ENCODE assay signal across 1 cellular context in genomic region chr19:17215125-17215971, GRCh38.
TF ChIP-seq lines count a peak whose summit lies in the region.

Gene USE1 (plus strand): TSS chr19:17215357. CDS start chr19:17215406, 49 bp downstream.

TF ChIP-seq in HepG2, 621 proteins besides CTCF, POLR2A, EP300 and RAD21 (continued from another document and continues in another):
- peak; percentile 87 for TF ChIP-seq ZNF687 (CRISPR knock-in tag; IDR thresholded peaks at IDR 0.05)
- TF ChIP-seq TIGD3 (CRISPR knock-in tag; IDR thresholded peaks at IDR 0.05; ENCODE audit: borderline replicate concordance) = no peak
- no peak for TF ChIP-seq PAF1 (CRISPR knock-in tag; IDR thresholded peaks at IDR 0.05)
- no peak for TF ChIP-seq SUZ12 (IDR thresholded peaks at IDR 0.05; ENCODE audit: low read depth, low read length)
- TF ChIP-seq ZNF460 (CRISPR knock-in tag; IDR thresholded peaks at IDR 0.05; ENCODE audit: borderline replicate concordance) = no peak
- TF ChIP-seq ZNF660 (CRISPR knock-in tag; IDR thresholded peaks at IDR 0.05; ENCODE audit: borderline replicate concordance, low read depth) = no peak
- peak; percentile 63; the same call in 1 of the 2 replicates for TF ChIP-seq NFKB2 (CRISPR knock-in tag; IDR thresholded peaks at IDR 0.05; ENCODE audit: borderline replicate concordance)
- no peak; the same call in 1 of the 2 replicates for TF ChIP-seq TFE3 (CRISPR knock-in tag; IDR thresholded peaks at IDR 0.05)
- TF ChIP-seq MYNN (CRISPR knock-in tag; IDR thresholded peaks at IDR 0.05; ENCODE audit: low read depth) = no peak
- TF ChIP-seq NKX3-1 (CRISPR knock-in tag; IDR thresholded peaks at IDR 0.05) = no peak
- TF ChIP-seq ZBTB39 (CRISPR knock-in tag; IDR thresholded peaks at IDR 0.05) = no peak
- no peak for TF ChIP-seq ZNF10 (CRISPR knock-in tag; IDR thresholded peaks at IDR 0.05; ENCODE audit: borderline replicate concordance, low read depth)
- TF ChIP-seq TRAFD1 (CRISPR knock-in tag; IDR thresholded peaks at IDR 0.05; ENCODE audit: borderline replicate concordance) = no peak
- TF ChIP-seq HNF1B (CRISPR knock-in tag; IDR thresholded peaks at IDR 0.05) = peak; percentile 82
- no peak for TF ChIP-seq MAZ (IDR thresholded peaks at IDR 0.05; ENCODE audit: borderline replicate concordance, low read depth, low read length)
- peak; percentile 67 for TF ChIP-seq MAZ (CRISPR knock-in tag; IDR thresholded peaks at IDR 0.05; ENCODE audit: low read depth)
- TF ChIP-seq ZNF264 (CRISPR knock-in tag; IDR thresholded peaks at IDR 0.05) = peak; percentile 76
- peak; percentile 71 for TF ChIP-seq ZBTB40 (IDR thresholded peaks at IDR 0.05)
- TF ChIP-seq ZBTB40 (CRISPR knock-in tag; IDR thresholded peaks at IDR 0.05) = no peak
- peak; percentile 59; the same call in 1 of the 2 replicates for TF ChIP-seq SIN3B (IDR thresholded peaks at IDR 0.05; ENCODE audit: low read length)
- peak; percentile 25; the same call in 1 of the 2 replicates for TF ChIP-seq ZNF740 (CRISPR knock-in tag; IDR thresholded peaks at IDR 0.05)
- peak; percentile 92 for TF ChIP-seq GATAD1 (CRISPR knock-in tag; IDR thresholded peaks at IDR 0.05)
- TF ChIP-seq CEBPG (CRISPR knock-in tag; IDR thresholded peaks at IDR 0.05) = no peak; the same call in 1 of the 2 replicates
- peak; percentile 82 for TF ChIP-seq SRSF1 (optimal IDR thresholded peaks at IDR 0.05; ENCODE audit: low read depth, low read length)
- no peak for TF ChIP-seq ZNF432 (CRISPR knock-in tag; IDR thresholded peaks at IDR 0.05; ENCODE audit: borderline replicate concordance)
- TF ChIP-seq ZNF800 (CRISPR knock-in tag; IDR thresholded peaks at IDR 0.05) = no peak
- TF ChIP-seq ZBTB42 (CRISPR knock-in tag; IDR thresholded peaks at IDR 0.05) = no peak
- TF ChIP-seq ZNF83 (CRISPR knock-in tag; IDR thresholded peaks at IDR 0.05; ENCODE audit: borderline replicate concordance) = no peak
- TF ChIP-seq NBN (conservative IDR thresholded peaks at IDR 0.05) = no peak
- TF ChIP-seq ISX (CRISPR knock-in tag; conservative IDR thresholded peaks at IDR 0.05) = no peak
- TF ChIP-seq RXRB (CRISPR knock-in tag; IDR thresholded peaks at IDR 0.05; ENCODE audit: borderline replicate concordance) = peak; percentile 63
- peak; percentile 64 for TF ChIP-seq ASH2L (IDR thresholded peaks at IDR 0.05; ENCODE audit: insufficient read length, low read depth, low read length)
